32 cellular contexts compared by ENCODE assay signal in the genomic region with DNA sequence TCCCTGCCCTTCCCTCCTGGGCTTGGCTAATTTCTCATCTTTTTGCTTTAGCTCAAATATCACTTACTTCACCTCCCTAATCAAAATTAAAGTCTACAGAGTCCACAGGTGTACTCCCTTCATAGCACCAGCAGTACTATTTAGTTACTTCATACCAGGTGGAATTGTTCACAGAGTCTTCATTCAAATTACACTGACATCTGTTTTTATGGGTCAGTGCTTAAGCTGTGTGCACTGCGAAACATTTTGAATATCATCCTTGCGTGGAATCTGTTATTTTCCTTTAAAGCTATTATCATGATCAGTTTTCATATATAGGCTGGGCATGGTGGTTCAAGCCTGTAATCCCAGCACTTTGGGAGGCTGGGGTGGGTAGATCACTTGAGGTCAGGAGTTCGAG. TPM values are rescaled to one million over a fixed set of nuclear protein-coding genes. Genes with fewer than 3 reads are reported as not detected.
DNase-seq lines count a peak whose midpoint lies in the region; ATAC-seq and TF ChIP-seq lines count a peak whose summit lies in the region.
"Had no signal": no experiment of that assay in that cellular context is flagged by ENCODE, and none has a peak within 500 bp of the region (broad histone marks: within the 10 kb centered on the region; RNA-seq: fewer than 3 reads in every experiment).

No MANE protein-coding gene starts in this region.

- H3K4me1 Mint-ChIP-seq in memory B cell, result peaks cover 22% of the 10 kb centered on the region

- TF ChIP-seq POLR2A in Raji (IDR thresholded peaks at IDR 0.05; ENCODE audit: insufficient read depth, low read depth, low read length), result peak; percentile 59; the same call in 1 of the 2 replicates

- peaks cover 3% of the 10 kb centered on the region for H3K27me3 Mint-ChIP-seq in memory B cell
- H3K27me3 Mint-ChIP-seq: activated CD4-positive, alpha-beta T cell treated with anti-CD3 and anti-CD28 coated beads for 36 hours; activated CD8-positive, alpha-beta T cell treated with anti-CD3 and anti-CD28 coated beads for 36 hours; T-helper 17 cell had no signal

- peak overlapping the region; percentile 90 for H3K27ac Mint-ChIP-seq in memory B cell
- H3K27ac Mint-ChIP-seq: activated CD4-positive, alpha-beta T cell treated with anti-CD3 and anti-CD28 coated beads for 36 hours; activated CD8-positive, alpha-beta T cell treated with anti-CD3 and anti-CD28 coated beads for 36 hours; activated T-helper 1 cell treated with anti-CD3 and anti-CD28 coated beads, Interleukin-12 subunit alpha, Interleukin-12 subunit beta, Interleukin-2, Interleukin-4 antibody, amounts not matched to agents 30 ng/mL and 10 ng/mL and 1 ng/mL, durations not matched to agents 14 hours and 24 hours and 36 hours; T-helper 17 cell had no signal

- ATAC-seq in memory B cell (ENCODE audit: low read depth), result peak; percentile 39
- ATAC-seq in stimulated activated naive CD8-positive, alpha-beta T cell treated with anti-CD3 and anti-CD28 coated beads, Interleukin-15, Interleukin-2, amounts not matched to agents 100 U/mL and 50 U/mL, for 24 hours, result no peak
- no peak for ATAC-seq in HG03457 (IDR thresholded peaks at IDR 0.05; ENCODE audit: unreplicated experiment)
- ATAC-seq: activated CD4-positive, alpha-beta T cell treated with anti-CD3 and anti-CD28 coated beads for 36 hours; activated CD8-positive, alpha-beta T cell treated with anti-CD3 and anti-CD28 coated beads for 36 hours; naive thymus-derived CD4-positive, alpha-beta T cell; psoas muscle; sciatic nerve; T-helper 17 cell had no signal

- peak overlapping the region; percentile 71 for H3K4me3 Mint-ChIP-seq in memory B cell
- H3K4me3 Mint-ChIP-seq: activated CD4-positive, alpha-beta T cell treated with anti-CD3 and anti-CD28 coated beads for 36 hours; activated CD8-positive, alpha-beta T cell treated with anti-CD3 and anti-CD28 coated beads for 36 hours; activated T-helper 1 cell treated with anti-CD3 and anti-CD28 coated beads, Interleukin-12 subunit alpha, Interleukin-12 subunit beta, Interleukin-2, Interleukin-4 antibody, amounts not matched to agents 30 ng/mL and 10 ng/mL and 1 ng/mL, durations not matched to agents 14 hours and 24 hours and 36 hours had no signal

- no peaks in the 10 kb centered on the region for H3K9me3 Mint-ChIP-seq in memory B cell
- H3K9me3 Mint-ChIP-seq: activated CD8-positive, alpha-beta T cell treated with anti-CD3 and anti-CD28 coated beads for 36 hours; activated T-helper 1 cell treated with anti-CD3 and anti-CD28 coated beads, Interleukin-12 subunit alpha, Interleukin-12 subunit beta, Interleukin-2, Interleukin-4 antibody, amounts not matched to agents 30 ng/mL and 10 ng/mL and 1 ng/mL, durations not matched to agents 14 hours and 24 hours and 36 hours; naive thymus-derived CD4-positive, alpha-beta T cell had no signal

- peak; percentile 52 for DNase-seq in NCI-H2171 treated with DMSO at 0.1 percent for 48 hours (lab: John Stamatoyannopoulos, UW)
- no peak for DNase-seq in NCI-H2171 (lab: John Stamatoyannopoulos, UW)
- DNase-seq in memory B cell (ENCODE audit: low spot score in 2 of 2), result peak in 1 of 2 donors; percentile 26
- DNase-seq in NCI-H524 treated with DMSO at 0.1 percent for 48 hours (lab: John Stamatoyannopoulos, UW), result no peak
- no peak for DNase-seq in stimulated activated naive CD8-positive, alpha-beta T cell treated with anti-CD3 and anti-CD28 coated beads, Interleukin-15, Interleukin-2, amounts not matched to agents 100 U/mL and 50 U/mL, for 24 hours
- DNase-seq in A172 (ENCODE audit: low spot score), result no peak
- DNase-seq: activated CD4-positive, alpha-beta T cell treated with anti-CD3 and anti-CD28 coated beads for 36 hours; activated CD8-positive, alpha-beta memory T cell treated with anti-CD3 and anti-CD28 coated beads, Interleukin-2, amount 50 U/mL, for 48 hours; activated CD8-positive, alpha-beta T cell treated with anti-CD3 and anti-CD28 coated beads for 36 hours; activated naive CD4-positive, alpha-beta T cell treated with Interleukin-2 at 50 U/mL for 16 hours; Calu3; dermis blood vessel endothelial cell; DND-41; foreskin fibroblast; head of caudate nucleus; left ventricle myocardium inferior; naive thymus-derived CD4-positive, alpha-beta T cell; NCI-H1417; NCI-H2081; NCI-H226; nucleus accumbens; psoas muscle; stimulated activated CD4-positive, alpha-beta T cell treated with anti-CD3 and anti-CD28 coated beads, Interleukin-12 subunit alpha, Interleukin-12 subunit beta, amount 100 ng/mL, for 4 hours; stimulated activated CD4-positive, alpha-beta T cell treated with anti-CD3 and anti-CD28 coated beads, Interleukin-2, amount 100 ng/mL, for 48 hours; T-helper 17 cell; transverse colon had no signal

- H3K36me3 Mint-ChIP-seq in memory B cell, result peaks cover 10% of the 10 kb centered on the region

RNA-seq across cellular contexts. Expression of gene SERF2, which starts 2.7 kb away (rescaled TPM):
- 361 and 697 TPM in 2 replicates for total RNA-seq in A172 (2014; rRNA removed; shearing (Covaris generic))

RNA-seq across cellular contexts. Expression of gene SERINC4, which starts 10.6 kb away (rescaled TPM):
- total RNA-seq in A172 (2014; rRNA removed; shearing (Covaris generic)), result not detected in 2 replicates
- total RNA-seq: dermis blood vessel endothelial cell, esophagus muscularis mucosa, HT-29, transverse colon had no signal

RNA-seq across cellular contexts. Expression of gene HYPK, which starts 11.0 kb away (rescaled TPM):
- total RNA-seq in A172 (2014; rRNA removed; shearing (Covaris generic)), result 11.4 and 24.3 TPM in 2 replicates

RNA-seq across cellular contexts. Expression of gene ELL3, which starts 12.6 kb away (rescaled TPM):
- 3.6 and 6.1 TPM in 2 replicates for total RNA-seq in A172 (2014; rRNA removed; shearing (Covaris generic))

RNA-seq across cellular contexts. Expression of gene MFAP1, which starts 35.1 kb away (rescaled TPM):
- 34.3 and 34.5 TPM in 2 replicates for total RNA-seq in A172 (2014; rRNA removed; shearing (Covaris generic))
